Comparison of ENCODE assay signal across 13 cellular contexts in genomic region chr6:136738178-136739057, GRCh38. TPM values are rescaled to one million over a fixed set of nuclear protein-coding genes. Genes with fewer than 3 reads are reported as not detected.
DNase-seq lines count a peak whose midpoint lies in the region; ATAC-seq and TF ChIP-seq lines count a peak whose summit lies in the region.
"Had no signal": no experiment of that assay in that cellular context is flagged by ENCODE, and none has a peak within 500 bp of the region (broad histone marks: within the 10 kb centered on the region; RNA-seq: fewer than 3 reads in every experiment).

No MANE protein-coding gene starts in this region.

- H3K4me1 Mint-ChIP-seq in CD8-positive, alpha-beta memory T cell: peaks cover 60 to 80% (median 71%) of the 10 kb centered on the region in 3 donors

- no peak overlapping the region for H3K4me3 ChIP-seq in CD8-positive, alpha-beta memory T cell (ENCODE audit: low read length)
- no peak overlapping the region for H3K4me3 ChIP-seq in psoas muscle

- no peaks in the 10 kb centered on the region for H3K36me3 ChIP-seq in CD8-positive, alpha-beta memory T cell (ENCODE audit: insufficient read depth, low read length)
- H3K36me3 ChIP-seq in psoas muscle (ENCODE audit: insufficient read depth in 1 of 2, low read depth in 1 of 2): no peaks in the 10 kb centered on the region

- H3K36me3 Mint-ChIP-seq in CD8-positive, alpha-beta memory T cell: peaks cover 0 to 3% (median 2%) of the 10 kb centered on the region in 3 donors

- intact Hi-C loops in psoas muscle (cut with DNase I): no loop called here

- peak overlapping the region in 4 of 8 donors; percentile 2 to 80 (median 19) for H3K27ac Mint-ChIP-seq in CD8-positive, alpha-beta memory T cell

- no peak for TF ChIP-seq CTCF in psoas muscle (IDR thresholded peaks at IDR 0.05)

- peak overlapping the region; percentile 24 for H3K27ac ChIP-seq in CD8-positive, alpha-beta memory T cell (ENCODE audit: low read depth, low read length)
- H3K27ac ChIP-seq in psoas muscle: peak overlapping the region; percentile 17
- H3K27ac ChIP-seq: C4-2B, parathyroid adenoma had no signal

- no peaks in the 10 kb centered on the region for H3K27me3 ChIP-seq in CD8-positive, alpha-beta memory T cell (ENCODE audit: insufficient read depth, low read length, poor library complexity, severe bottlenecking)
- no peaks in the 10 kb centered on the region for H3K27me3 ChIP-seq in psoas muscle (ENCODE audit: insufficient read depth in 3 of 3, low read length in 2 of 3)

- POLR2A ChIA-PET in CD8-positive, alpha-beta memory T cell (lab: Charles Lee): interaction anchor here (2.4 kb wide), 1 partner anchor 54 kb away, joined by 17 read pairs; the partner anchor contains the start of gene MAP3K5

- CTCF ChIA-PET in CD8-positive, alpha-beta memory T cell (lab: Charles Lee): interaction anchor here (1.4 to 9.6 kb wide), 4 partner anchors 18 to 94 kb away, joined by 4 to 77 read pairs (median 8); partner anchors contain the start of gene MAP3K5

- H3K9me3 ChIP-seq in CD8-positive, alpha-beta memory T cell (ENCODE audit: low read length): no peaks in the 10 kb centered on the region
- H3K9me3 ChIP-seq in psoas muscle: no peaks in the 10 kb centered on the region

- H3K4me1 ChIP-seq in CD8-positive, alpha-beta memory T cell (ENCODE audit: insufficient read depth, low read length): no peaks in the 10 kb centered on the region
- peaks cover 8% of the 10 kb centered on the region for H3K4me1 ChIP-seq in psoas muscle
- H3K4me1 ChIP-seq: parathyroid adenoma had no signal

- H3K27me3 Mint-ChIP-seq in CD8-positive, alpha-beta memory T cell: no peaks in the 10 kb centered on the region

- 66 to 74% (median 72%) methylated on average over 13 of the region's 13 CpGs for WGBS in psoas muscle, 3 donors

- DNase-seq in CD8-positive, alpha-beta memory T cell: no peak
- DNase-seq in amniotic epithelial cell (ENCODE audit: low read depth) (peak; percentile 47), fibroblast of the conjunctiva (ENCODE audit: low read depth) (peak; percentile 20), psoas muscle (no peak), NCI-H1105 treated with DMSO at 0.1 percent for 48 hours (lab: John Stamatoyannopoulos, UW) (no peak)
- DNase-seq in activated CD4-positive, CD25-positive, alpha-beta regulatory T cell (lab: John Stamatoyannopoulos, UW): no peak
- DNase-seq: activated effector memory CD4-positive, alpha-beta T cell treated with anti-CD3 and anti-CD28 coated beads, Interleukin-2, amount 50 U/mL, for 16 hours; effector CD8-positive, alpha-beta T cell; NCI-H1092 treated with DMSO at 0.1 percent for 48 hours had no signal

- H3K9me3 Mint-ChIP-seq in CD8-positive, alpha-beta memory T cell: no peaks in the 10 kb centered on the region

- H3K4me3 Mint-ChIP-seq in CD8-positive, alpha-beta memory T cell: no peak overlapping the region

- ATAC-seq in psoas muscle (no peak), HG02973 (IDR thresholded peaks at IDR 0.05; ENCODE audit: unreplicated experiment) (no peak), GM21576 (IDR thresholded peaks at IDR 0.05; ENCODE audit: unreplicated experiment) (no peak)

RNA-seq across cellular contexts. Expression of gene MAP3K5, which starts 53.9 kb away (rescaled TPM):
- total RNA-seq in CD8-positive, alpha-beta memory T cell: 10 to 100 TPM; 12.6 to 12.9 TPM
- 19.9 TPM for polyA plus RNA-seq in CD8-positive, alpha-beta memory T cell
- total RNA-seq in psoas muscle: 1 to 10 TPM; 2.2 to 8.3 (median 7.0) TPM
- polyA plus RNA-seq in psoas muscle: 1 to 10 TPM in 2 of 3 donors, under 1 TPM in 1; 0.91 to 3.8 (median 2.0) TPM

Comparison
In these comparisons a context has a peak if more than half of its experiments do, and no peak if none do; other contexts are left out.
1. DNase-seq: peak in amniotic epithelial cell (single experiment) and fibroblast of the conjunctiva (single experiment); none in CD8-positive, alpha-beta memory T cell (0 of 5), psoas muscle (0 of 2), activated CD4-positive, CD25-positive, alpha-beta regulatory T cell (0 of 4) and NCI-H1105 treated with DMSO at 0.1 percent for 48 hours (single experiment).